Comparison of ENCODE assay signal across 9 cellular contexts in the genomic region with DNA sequence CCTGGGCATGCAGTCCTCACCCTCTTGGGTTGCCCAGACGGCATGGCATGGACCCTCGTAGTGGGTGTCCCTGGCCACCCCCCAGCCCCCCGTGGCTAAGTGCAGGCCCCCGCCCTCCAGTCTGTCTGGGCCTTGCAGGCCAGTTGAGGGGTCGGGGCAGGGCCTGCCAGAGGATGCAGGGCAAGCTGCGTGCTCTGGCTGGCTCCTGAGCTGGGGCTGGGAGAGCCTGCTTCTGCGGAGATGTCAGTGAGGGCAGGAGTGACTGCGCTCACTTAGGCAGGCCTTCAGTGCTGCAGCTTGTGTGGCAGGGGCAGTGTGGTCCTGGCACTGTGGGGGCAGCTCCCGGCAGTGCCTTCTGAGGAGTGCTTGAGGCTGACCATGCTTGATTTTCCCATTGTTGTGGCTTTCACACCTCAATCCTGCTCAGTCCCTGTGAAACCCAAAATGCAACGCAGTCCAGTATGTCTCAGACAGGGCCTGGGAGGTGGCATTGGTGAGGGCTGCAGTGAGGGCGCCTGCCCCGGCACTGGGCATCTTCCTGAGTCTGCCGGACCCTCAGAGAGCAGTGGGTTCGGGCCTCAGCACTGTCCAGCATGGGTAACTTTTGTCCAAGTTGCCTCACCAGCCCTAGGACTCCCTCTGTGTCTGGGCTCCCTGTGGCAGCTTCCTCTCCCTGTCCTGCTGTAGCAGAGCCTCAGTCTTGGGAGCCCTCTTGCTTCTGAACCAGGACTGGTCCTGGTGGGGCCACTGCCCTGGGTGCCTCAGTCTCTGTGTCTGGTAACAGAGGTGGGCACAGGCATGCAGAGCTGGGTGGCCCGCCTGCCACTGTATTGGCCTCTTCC.
DNase-seq lines count a peak whose midpoint lies in the region; ATAC-seq and TF ChIP-seq lines count a peak whose summit lies in the region.
"Had no signal": no experiment of that assay in that cellular context is flagged by ENCODE, and none has a peak within 500 bp of the region (broad histone marks: within the 10 kb centered on the region; RNA-seq: fewer than 3 reads in every experiment).

No MANE protein-coding gene starts in this region.

- intact Hi-C loops in spleen (cut with DNase I; ENCODE audit: low total_unique reads), result no loop called here

- no peak for ATAC-seq in activated T-cell treated with anti-CD3 and anti-CD28 coated beads, Interleukin-2, amount 50 U/mL, for 4 hours
- ATAC-seq in activated CD8-positive, alpha-beta memory T cell treated with anti-CD3 and anti-CD28 coated beads, Interleukin-2, amount 10 ng/mL, durations not matched to agents 7 days and 5 days, result no peak
- no peak for ATAC-seq in GM21786 (IDR thresholded peaks at IDR 0.05; ENCODE audit: unreplicated experiment)

- H3K4me3 ChIP-seq in spleen, result no peak overlapping the region
- no peak overlapping the region for H3K4me3 ChIP-seq in effector memory CD4-positive, alpha-beta T cell (ENCODE audit: insufficient read depth, low read depth, low read length, poor library complexity, severe bottlenecking)

- no peaks in the 10 kb centered on the region for H3K27me3 ChIP-seq in spleen (replicated peaks in 1 of 7)
- no peaks in the 10 kb centered on the region for H3K27me3 ChIP-seq in effector memory CD4-positive, alpha-beta T cell (replicated peaks; ENCODE audit: control insufficient read depth, insufficient read depth, low read length, poor library complexity, severe bottlenecking)

- 84 to 90% (median 90%) methylated on average over 7 to 15 of the region's 15 CpGs for WGBS in spleen, 5 donors

- no peaks in the 10 kb centered on the region for H3K9me3 Mint-ChIP-seq in activated T-cell treated with anti-CD3 and anti-CD28 coated beads, Interleukin-2, amount 50 U/mL, for 4 hours
- H3K9me3 Mint-ChIP-seq in activated CD8-positive, alpha-beta memory T cell treated with anti-CD3 and anti-CD28 coated beads, Interleukin-2, amount 10 ng/mL, durations not matched to agents 7 days and 5 days (ENCODE audit: low read depth), result no peaks in the 10 kb centered on the region

- DNase-seq in activated T-cell treated with anti-CD3 and anti-CD28 coated beads, Interleukin-2, amount 50 U/mL, for 4 hours, result peak; percentile 3
- DNase-seq in activated T-cell treated with anti-CD3 and anti-CD28 coated beads, Interleukin-2, amount 50 U/mL, for 48 hours, result no peak
- peak; percentile 36 for DNase-seq in activated CD8-positive, alpha-beta memory T cell treated with anti-CD3 and anti-CD28 coated beads, Interleukin-2, amount 10 ng/mL, durations not matched to agents 7 days and 5 days
- DNase-seq in islet precursor cell (peak; percentile 49), spleen (peak; percentile 63), NCI-H226 (no peak)
- DNase-seq in effector memory CD4-positive, alpha-beta T cell, result no peak
- DNase-seq: NCI-H1436 treated with DMSO at 0.1 percent for 48 hours had no signal

- CTCF ChIA-PET in activated CD8-positive, alpha-beta memory T cell treated with anti-CD3 and anti-CD28 coated beads, Interleukin-2, amount 10 ng/mL, durations not matched to agents 7 days and 5 days (lab: Charles Lee), result no interaction called here

- H3K27ac ChIP-seq in spleen, result no peak overlapping the region
- no peak overlapping the region for H3K27ac ChIP-seq in effector memory CD4-positive, alpha-beta T cell (ENCODE audit: insufficient read depth, low read length, poor library complexity, severe bottlenecking)

- H3K27me3 Mint-ChIP-seq in activated T-cell treated with anti-CD3 and anti-CD28 coated beads, Interleukin-2, amount 50 U/mL, for 4 hours (ENCODE audit: low read depth), result no peaks in the 10 kb centered on the region
- H3K27me3 Mint-ChIP-seq in activated CD8-positive, alpha-beta memory T cell treated with anti-CD3 and anti-CD28 coated beads, Interleukin-2, amount 10 ng/mL, durations not matched to agents 7 days and 5 days, result no peaks in the 10 kb centered on the region

- no peak overlapping the region for H3K27ac Mint-ChIP-seq in activated CD8-positive, alpha-beta memory T cell treated with anti-CD3 and anti-CD28 coated beads, Interleukin-2, amount 10 ng/mL, durations not matched to agents 7 days and 5 days

- H3K36me3 Mint-ChIP-seq in activated T-cell treated with anti-CD3 and anti-CD28 coated beads, Interleukin-2, amount 50 U/mL, for 4 hours (ENCODE audit: insufficient read depth), result peaks cover 16% of the 10 kb centered on the region
- H3K36me3 Mint-ChIP-seq in activated CD8-positive, alpha-beta memory T cell treated with anti-CD3 and anti-CD28 coated beads, Interleukin-2, amount 10 ng/mL, durations not matched to agents 7 days and 5 days, result peaks cover 3% of the 10 kb centered on the region

- no peaks in the 10 kb centered on the region for H3K4me1 Mint-ChIP-seq in activated T-cell treated with anti-CD3 and anti-CD28 coated beads, Interleukin-2, amount 50 U/mL, for 4 hours (ENCODE audit: low read depth)
- no peaks in the 10 kb centered on the region for H3K4me1 Mint-ChIP-seq in activated CD8-positive, alpha-beta memory T cell treated with anti-CD3 and anti-CD28 coated beads, Interleukin-2, amount 10 ng/mL, durations not matched to agents 7 days and 5 days

- no peak overlapping the region for H3K4me3 Mint-ChIP-seq in activated T-cell treated with anti-CD3 and anti-CD28 coated beads, Interleukin-2, amount 50 U/mL, for 4 hours
- no peak overlapping the region for H3K4me3 Mint-ChIP-seq in activated CD8-positive, alpha-beta memory T cell treated with anti-CD3 and anti-CD28 coated beads, Interleukin-2, amount 10 ng/mL, durations not matched to agents 7 days and 5 days

- H3K4me1 ChIP-seq in spleen, result no peaks in the 10 kb centered on the region
- H3K4me1 ChIP-seq in effector memory CD4-positive, alpha-beta T cell (ENCODE audit: control insufficient read depth, insufficient read depth, low read length, poor library complexity, severe bottlenecking), result no peaks in the 10 kb centered on the region

- H3K36me3 ChIP-seq in spleen, result peaks cover 0 to 83% (median 42%) of the 10 kb centered on the region in 6 donors
- H3K36me3 ChIP-seq in effector memory CD4-positive, alpha-beta T cell (ENCODE audit: control insufficient read depth, insufficient read depth, low read length), result peaks cover 23% of the 10 kb centered on the region

- TF ChIP-seq CTCF in spleen (IDR thresholded peaks at IDR 0.05 in 8 of 11, conservative IDR thresholded peaks at IDR 0.05 in 3 of 11), result no peak

- no peak for TF ChIP-seq POLR2A in spleen (IDR thresholded peaks at IDR 0.05)

- no peaks in the 10 kb centered on the region for H3K9me3 ChIP-seq in spleen
- no peaks in the 10 kb centered on the region for H3K9me3 ChIP-seq in effector memory CD4-positive, alpha-beta T cell (ENCODE audit: control insufficient read depth, low read length)

Comparison
In these comparisons a context has a peak if more than half of its experiments do, and no peak if none do; other contexts are left out.
1. DNase-seq: peak in activated T-cell treated with anti-CD3 and anti-CD28 coated beads, Interleukin-2, amount 50 U/mL, for 4 hours (single experiment), activated CD8-positive, alpha-beta memory T cell treated with anti-CD3 and anti-CD28 coated beads, Interleukin-2, amount 10 ng/mL, durations not matched to agents 7 days and 5 days (single experiment), islet precursor cell (single experiment) and spleen (single experiment); none in activated T-cell treated with anti-CD3 and anti-CD28 coated beads, Interleukin-2, amount 50 U/mL, for 48 hours (0 of 2), effector memory CD4-positive, alpha-beta T cell (0 of 3) and NCI-H226 (single experiment).